ENCODE assay signal across 9 cellular contexts in the genomic region with DNA sequence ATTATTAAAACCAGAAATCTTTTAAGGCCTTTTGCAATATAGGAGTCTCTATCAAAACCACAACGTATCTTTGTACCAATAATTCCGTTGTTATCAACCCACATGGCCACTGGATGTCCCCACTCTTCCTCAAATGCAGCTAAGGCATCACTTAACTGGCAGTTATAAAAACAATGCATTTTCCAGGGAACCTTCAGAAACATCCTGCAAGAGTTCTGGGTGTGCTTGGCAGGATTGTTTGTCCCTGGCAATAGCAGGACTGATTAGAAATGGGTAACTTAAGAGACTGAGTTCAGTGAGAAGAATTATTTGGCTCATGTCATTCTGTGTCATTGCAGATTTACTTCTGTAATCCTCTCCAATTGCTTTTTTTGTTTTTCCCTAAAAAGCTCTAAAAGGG.
DNase-seq lines count a peak whose midpoint lies in the region; ATAC-seq and TF ChIP-seq lines count a peak whose summit lies in the region.
"Had no signal": no experiment of that assay in that cellular context is flagged by ENCODE, and none has a peak within 500 bp of the region (broad histone marks: within the 10 kb centered on the region; RNA-seq: fewer than 3 reads in every experiment).

No MANE protein-coding gene starts in this region.

- ATAC-seq in IMR-90 (ENCODE audit: low read depth): peak; percentile 80
- no peak for ATAC-seq in GM18505 (IDR thresholded peaks at IDR 0.05; ENCODE audit: unreplicated experiment)
- no peak for ATAC-seq in activated CD8-positive, alpha-beta memory T cell treated with anti-CD3 and anti-CD28 coated beads, Interleukin-2, amount 10 ng/mL, durations not matched to agents 7 days and 5 days

- no peak overlapping the region for H2BK5ac ChIP-seq in IMR-90 (ENCODE audit: low read depth, low read length, poor library complexity, severe bottlenecking)

- H3K36me3 ChIP-seq in IMR-90 (ENCODE audit: control insufficient read depth, insufficient read depth, low read length) (no peaks in the 10 kb centered on the region), OCI-LY1 (ENCODE audit: insufficient read depth, low read length) (no peaks in the 10 kb centered on the region), esophagus squamous epithelium (no peaks in the 10 kb centered on the region)

- H4K5ac ChIP-seq in IMR-90 (ENCODE audit: low read depth, low read length): no peak overlapping the region

- no peaks in the 10 kb centered on the region for H3K36me3 Mint-ChIP-seq in nephron progenitor cell (ENCODE audit: low read depth)
- H3K36me3 Mint-ChIP-seq in activated CD8-positive, alpha-beta memory T cell treated with anti-CD3 and anti-CD28 coated beads, Interleukin-2, amount 10 ng/mL, durations not matched to agents 7 days and 5 days: no peaks in the 10 kb centered on the region
- H3K36me3 Mint-ChIP-seq: IgD-negative memory B cell had no signal

- no peak overlapping the region for H3K56ac ChIP-seq in IMR-90 (ENCODE audit: extremely low read depth, insufficient read depth, low read length)

- no peak overlapping the region for H4K8ac ChIP-seq in IMR-90 (ENCODE audit: low read depth in 2 of 2, low read length in 2 of 2)

- no peaks in the 10 kb centered on the region for H3K9me2 ChIP-seq in OCI-LY1 (ENCODE audit: low read depth, low read length)

- TF ChIP-seq CTCF in IMR-90 (conservative IDR thresholded peaks at IDR 0.05; ENCODE audit: low read depth, low read length): peak; percentile 68
- TF ChIP-seq CTCF in OCI-LY1 (IDR thresholded peaks at IDR 0.05; ENCODE audit: low read length): peak; percentile 49
- TF ChIP-seq CTCF in epithelial cell of esophagus (IDR thresholded peaks at IDR 0.05; ENCODE audit: insufficient read depth, low read depth, low read length, missing control alignments): peak; percentile 75
- TF ChIP-seq CTCF in nephron progenitor cell (IDR thresholded peaks at IDR 0.05): peak; percentile 52
- TF ChIP-seq CTCF in esophagus squamous epithelium (IDR thresholded peaks at IDR 0.05): peak in 2 of 6 experiments; percentile 24 to 35

- intact Hi-C loops in IMR-90 (cut with micrococcal nuclease): loop anchor here (1.0 kb wide), 2 partner anchors 195 to 1477 kb away; no protein-coding TSS in a partner anchor
- intact Hi-C loops in esophagus squamous epithelium (cut with DNase I): no loop called here

- H2BK15ac ChIP-seq in IMR-90 (ENCODE audit: low read depth, low read length): no peak overlapping the region

- POLR2A ChIA-PET in IMR-90 (lab: Charles Lee; ENCODE audit: unreplicated experiment): no interaction called here

- H3K27me3 Mint-ChIP-seq in nephron progenitor cell (ENCODE audit: low read depth, poor library complexity): peaks cover 7% of the 10 kb centered on the region
- H3K27me3 Mint-ChIP-seq in activated CD8-positive, alpha-beta memory T cell treated with anti-CD3 and anti-CD28 coated beads, Interleukin-2, amount 10 ng/mL, durations not matched to agents 7 days and 5 days: no peaks in the 10 kb centered on the region
- H3K27me3 Mint-ChIP-seq: IgD-negative memory B cell had no signal

- no peak overlapping the region for H3K4ac ChIP-seq in IMR-90 (ENCODE audit: low read depth, low read length)

- H3K9me3 ChIP-seq in IMR-90 (ENCODE audit: control insufficient read depth, insufficient read depth, low read length) (no peaks in the 10 kb centered on the region), OCI-LY1 (ENCODE audit: low read length) (no peaks in the 10 kb centered on the region), esophagus squamous epithelium (no peaks in the 10 kb centered on the region)

- H4K20me1 ChIP-seq in IMR-90 (ENCODE audit: insufficient read depth, low read length) (no peaks in the 10 kb centered on the region), OCI-LY1 (ENCODE audit: insufficient read depth, low read length) (no peaks in the 10 kb centered on the region)

- H3K27ac ChIP-seq in IMR-90 (ENCODE audit: insufficient read depth, low read length) (no peak overlapping the region), OCI-LY1 (ENCODE audit: low read depth, low read length, poor library complexity, severe bottlenecking) (no peak overlapping the region), esophagus squamous epithelium (no peak overlapping the region)

- H3K23ac ChIP-seq in IMR-90 (ENCODE audit: low read depth, low read length): no peak overlapping the region

- H2AFZ ChIP-seq in IMR-90 (replicated peaks; ENCODE audit: low read length, poor library complexity) (no peak overlapping the region), OCI-LY1 (ENCODE audit: low read length) (no peak overlapping the region)

- H2AK5ac ChIP-seq in IMR-90 (ENCODE audit: low read depth, low read length): no peak overlapping the region

- H3K4me3 ChIP-seq in IMR-90 (ENCODE audit: insufficient read depth, low read depth, low read length): no peak overlapping the region
- no peak overlapping the region for H3K4me3 ChIP-seq in OCI-LY1 (ENCODE audit: low read depth, low read length, poor library complexity, severe bottlenecking)
- no peak overlapping the region for H3K4me3 ChIP-seq in epithelial cell of esophagus (ENCODE audit: low read length)
- no peak overlapping the region for H3K4me3 ChIP-seq in esophagus squamous epithelium

- WGBS in IMR-90 (ENCODE audit: extremely low coverage in 2 of 2, insufficient read length in 1 of 2), 2 experiments: no CpG with 5 or more reads among the region's 2 CpGs
- WGBS in esophagus squamous epithelium, 2 donors: 3 to 5% methylated on average over 2 of the region's 2 CpGs

- H3K9ac ChIP-seq in IMR-90 (ENCODE audit: low read depth, low read length) (no peak overlapping the region), OCI-LY1 (ENCODE audit: low read length) (no peak overlapping the region)

- no peak overlapping the region for H2AK9ac ChIP-seq in IMR-90 (replicated peaks; ENCODE audit: low read depth, low read length, poor library complexity)

- no peak overlapping the region for H3K18ac ChIP-seq in IMR-90 (ENCODE audit: low read depth, low read length)

- H2BK120ac ChIP-seq in IMR-90 (ENCODE audit: low read depth, low read length): no peak overlapping the region

- H3K4me1 ChIP-seq in IMR-90 (ENCODE audit: control insufficient read depth, insufficient read depth, low read length) (no peaks in the 10 kb centered on the region), OCI-LY1 (ENCODE audit: insufficient read depth, low read length, severe bottlenecking) (no peaks in the 10 kb centered on the region), esophagus squamous epithelium (no peaks in the 10 kb centered on the region)

- no peak overlapping the region for H4K91ac ChIP-seq in IMR-90 (ENCODE audit: insufficient read depth, low read depth, low read length)

- peak; percentile 93 for DNase-seq in DMS53 (lab: John Stamatoyannopoulos, UW)
- DNase-seq in IMR-90: peak; percentile 47
- peak; percentile 64 for DNase-seq in epithelial cell of esophagus (ENCODE audit: low read depth)
- peak; percentile 25 for DNase-seq in nephron progenitor cell
- DNase-seq in activated CD8-positive, alpha-beta memory T cell treated with anti-CD3 and anti-CD28 coated beads, Interleukin-2, amount 10 ng/mL, durations not matched to agents 7 days and 5 days: no peak
- no peak for DNase-seq in esophagus squamous epithelium (lab: John Stamatoyannopoulos, UW)

- H3K27me3 ChIP-seq in IMR-90 (ENCODE audit: control insufficient read depth, insufficient read depth, low read length): no peaks in the 10 kb centered on the region; the same call in 1 of the 2 replicates
- H3K27me3 ChIP-seq in OCI-LY1 (ENCODE audit: insufficient read depth, low read length): no peaks in the 10 kb centered on the region
- no peaks in the 10 kb centered on the region for H3K27me3 ChIP-seq in esophagus squamous epithelium

- no peak overlapping the region for H3K14ac ChIP-seq in IMR-90 (replicated peaks; ENCODE audit: low read depth, low read length)

- H3K4me1 Mint-ChIP-seq in nephron progenitor cell: peaks cover 15% of the 10 kb centered on the region
- no peaks in the 10 kb centered on the region for H3K4me1 Mint-ChIP-seq in activated CD8-positive, alpha-beta memory T cell treated with anti-CD3 and anti-CD28 coated beads, Interleukin-2, amount 10 ng/mL, durations not matched to agents 7 days and 5 days
- H3K4me1 Mint-ChIP-seq: IgD-negative memory B cell had no signal

- no peaks in the 10 kb centered on the region for H3F3A ChIP-seq in OCI-LY1 (ENCODE audit: insufficient read depth, low read length)

- H3K79me1 ChIP-seq in IMR-90 (ENCODE audit: low read depth in 1 of 2, low read length in 2 of 2): no peaks in the 10 kb centered on the region

- CTCF ChIA-PET in IMR-90 (lab: Yijun Ruan, JAX): interaction anchor here (0.8 kb wide), 1 partner anchor 183 kb away, joined by 3 read pairs; no protein-coding TSS in a partner anchor
- CTCF ChIA-PET in activated CD8-positive, alpha-beta memory T cell treated with anti-CD3 and anti-CD28 coated beads, Interleukin-2, amount 10 ng/mL, durations not matched to agents 7 days and 5 days (lab: Charles Lee): no interaction called here

- H3K27ac Mint-ChIP-seq in nephron progenitor cell: no peak overlapping the region
- no peak overlapping the region for H3K27ac Mint-ChIP-seq in activated CD8-positive, alpha-beta memory T cell treated with anti-CD3 and anti-CD28 coated beads, Interleukin-2, amount 10 ng/mL, durations not matched to agents 7 days and 5 days
- H3K27ac Mint-ChIP-seq: IgD-negative memory B cell had no signal

- no TSS peak for BruUV-seq in IMR-90 (replicated peaks; lab: Mats Ljungman, UMichigan)

- no peak overlapping the region for H2BK20ac ChIP-seq in IMR-90 (ENCODE audit: low read depth, low read length)

- no peaks in the 10 kb centered on the region for H3K79me2 ChIP-seq in OCI-LY1 (ENCODE audit: insufficient read depth, low read length)

- peak; percentile 78 for TF ChIP-seq RAD21 in IMR-90 (IDR thresholded peaks at IDR 0.05; ENCODE audit: low read length)

- H3K4me3 Mint-ChIP-seq in nephron progenitor cell: no peak overlapping the region
- H3K4me3 Mint-ChIP-seq in activated CD8-positive, alpha-beta memory T cell treated with anti-CD3 and anti-CD28 coated beads, Interleukin-2, amount 10 ng/mL, durations not matched to agents 7 days and 5 days: no peak overlapping the region
- H3K4me3 Mint-ChIP-seq: IgD-negative memory B cell had no signal

- in situ Hi-C loops in IMR-90 (cut with MboI; ENCODE audit: low sequenced_read_pairs): loop anchor here (25.0 kb wide), 1 partner anchor 1472 kb away; no protein-coding TSS in a partner anchor

- no peaks in the 10 kb centered on the region for H3K9me3 Mint-ChIP-seq in nephron progenitor cell
- H3K9me3 Mint-ChIP-seq in activated CD8-positive, alpha-beta memory T cell treated with anti-CD3 and anti-CD28 coated beads, Interleukin-2, amount 10 ng/mL, durations not matched to agents 7 days and 5 days (ENCODE audit: low read depth): no peaks in the 10 kb centered on the region

- H3K4me2 ChIP-seq in IMR-90 (ENCODE audit: low read depth, low read length): no peak overlapping the region
- no peak overlapping the region for H3K4me2 ChIP-seq in OCI-LY1 (ENCODE audit: low read length)

- dilution Hi-C loops in IMR-90 (cut with HindIII; ENCODE audit: low sequenced_read_pairs, unreplicated experiment): no loop called here

- H3K9me1 ChIP-seq in IMR-90 (ENCODE audit: insufficient read depth, low read length): no peaks in the 10 kb centered on the region

- TF ChIP-seq POLR2A in IMR-90 (IDR thresholded peaks at IDR 0.05; ENCODE audit: low read depth, low read length) (no peak), GM18505 (IDR thresholded peaks at IDR 0.05; ENCODE audit: borderline replicate concordance, extremely low read depth, insufficient read depth, insufficient read length) (no peak), esophagus squamous epithelium (IDR thresholded peaks at IDR 0.05) (no peak)

Comparison
In these comparisons a context has a peak if more than half of its experiments do, and no peak if none do; other contexts are left out.
1. DNase-seq: peak in DMS53 (single experiment), IMR-90 (single experiment), epithelial cell of esophagus (single experiment) and nephron progenitor cell (single experiment); none in activated CD8-positive, alpha-beta memory T cell treated with anti-CD3 and anti-CD28 coated beads, Interleukin-2, amount 10 ng/mL, durations not matched to agents 7 days and 5 days (single experiment) and esophagus squamous epithelium (single experiment).